ENCODE assay signal across 9 cellular contexts in the genomic region with DNA sequence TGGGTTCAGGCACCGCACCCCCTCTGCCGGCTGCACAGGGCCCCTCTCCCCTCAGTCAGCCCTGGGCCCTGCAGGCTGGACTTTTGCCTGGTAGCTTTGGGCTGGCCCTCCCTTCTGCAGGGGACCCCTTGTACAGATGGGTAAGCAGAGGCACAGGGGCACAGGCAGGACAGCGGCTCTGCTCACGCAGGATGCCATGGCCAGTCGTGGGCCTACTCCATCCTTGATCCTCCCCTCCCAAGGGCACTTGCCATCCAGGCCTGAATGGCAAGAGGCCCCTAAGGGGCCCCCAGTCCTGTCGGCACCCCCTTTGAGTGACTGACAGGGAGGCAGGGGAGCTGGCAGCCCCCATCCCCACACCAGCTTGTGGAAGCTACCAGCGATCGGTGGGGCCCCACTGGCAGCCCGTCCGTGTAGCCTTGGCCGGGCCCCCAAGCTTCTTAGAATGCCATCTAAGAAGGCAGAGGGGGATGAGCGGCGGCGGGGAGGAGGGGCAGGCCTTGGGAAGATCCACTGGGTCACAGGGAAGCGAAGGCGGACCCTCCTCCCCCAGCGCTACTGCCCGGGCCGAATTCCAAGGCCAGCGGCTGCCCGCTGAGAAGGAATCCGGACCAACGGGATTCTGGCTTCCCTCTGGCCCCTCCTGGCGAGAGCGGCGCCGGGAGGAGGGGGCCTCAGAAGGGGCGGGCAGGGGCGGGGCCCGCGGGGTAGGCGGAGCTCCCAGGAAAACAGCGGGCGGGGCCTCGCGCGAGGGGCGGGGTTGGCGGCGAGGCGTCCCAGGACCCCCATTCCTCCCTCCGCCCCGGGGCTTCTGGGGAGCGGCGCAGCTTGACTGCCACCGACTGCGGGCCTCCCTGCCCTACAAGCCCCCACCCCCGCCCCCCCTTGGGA. TPM values are rescaled to one million over a fixed set of nuclear protein-coding genes. Genes with fewer than 3 reads are reported as not detected.
DNase-seq lines count a peak whose midpoint lies in the region; ATAC-seq and TF ChIP-seq lines count a peak whose summit lies in the region.
"Had no signal": no experiment of that assay in that cellular context is flagged by ENCODE, and none has a peak within 500 bp of the region (broad histone marks: within the 10 kb centered on the region; RNA-seq: fewer than 3 reads in every experiment).

No MANE protein-coding gene starts in this region.

- DNase-seq in NCI-H146 (lab: John Stamatoyannopoulos, UW) (peak; percentile 65), NCI-H146 treated with DMSO at 0.1 percent for 48 hours (lab: John Stamatoyannopoulos, UW; ENCODE audit: unreplicated experiment) (no peak), esophagus squamous epithelium (lab: John Stamatoyannopoulos, UW) (no peak), middle frontal gyrus (ENCODE audit: extremely low spot score, low spot score) (peak; percentile 11), GM20000 (ENCODE audit: low spot score) (no peak)

- no peak for ATAC-seq in HG02973 (IDR thresholded peaks at IDR 0.05; ENCODE audit: unreplicated experiment)
- no peak for ATAC-seq in HG02678 (IDR thresholded peaks at IDR 0.05; ENCODE audit: unreplicated experiment)

- H3K36me3 ChIP-seq in esophagus squamous epithelium (no peaks in the 10 kb centered on the region), urinary bladder (ENCODE audit: insufficient read depth) (no peaks in the 10 kb centered on the region)

- no peak for TF ChIP-seq CTCF in esophagus squamous epithelium (IDR thresholded peaks at IDR 0.05)
- TF ChIP-seq CTCF in GM20000 (IDR thresholded peaks at IDR 0.05; ENCODE audit: extremely low read depth, missing control alignments) = no peak

- intact Hi-C loops in esophagus squamous epithelium (cut with DNase I) = no loop called here

- H3K4me1 ChIP-seq in esophagus squamous epithelium = peaks cover 0 to 25% (median 15%) of the 10 kb centered on the region in 3 donors
- peaks cover 3% of the 10 kb centered on the region for H3K4me1 ChIP-seq in urinary bladder (ENCODE audit: insufficient read depth)

- no peaks in the 10 kb centered on the region for H3K9me3 ChIP-seq in esophagus squamous epithelium

- TF ChIP-seq POLR2A in esophagus squamous epithelium (IDR thresholded peaks at IDR 0.05) = no peak

- H3K27me3 ChIP-seq in esophagus squamous epithelium = no peaks in the 10 kb centered on the region

- H3K27ac ChIP-seq in esophagus squamous epithelium (peak overlapping the region; percentile 45 to 83 (median 76)), urinary bladder (ENCODE audit: low read depth) (peak overlapping the region; percentile 83)
- H3K27ac ChIP-seq: HL-60 had no signal

- WGBS in esophagus squamous epithelium, 2 donors = 88% methylated on average over 3 of the region's 48 CpGs; no CpG with 5 or more reads in 1 of the 2 donors
- 9% methylated on average over 48 of the region's 48 CpGs for WGBS in urinary bladder

- H3K4me3 ChIP-seq in esophagus squamous epithelium = peak overlapping the region; percentile 13 to 67 (median 48)
- H3K4me3 ChIP-seq in urinary bladder (ENCODE audit: low read depth, low read length) = peak overlapping the region; percentile 46

RNA-seq across cellular contexts. Expression of gene CHKA, which starts 6.8 kb away (rescaled TPM):
- 10 to 100 TPM in 1 of 4 donors, 1 to 10 TPM in 3; 1.1 to 13.0 (median 4.2) TPM for total RNA-seq in esophagus squamous epithelium
- 26.2 TPM for total RNA-seq in urinary bladder
- 20.2 TPM for polyA plus RNA-seq in urinary bladder

Comparison
In these comparisons a context has a peak if more than half of its experiments do, and no peak if none do; other contexts are left out.
1. DNase-seq: peak in NCI-H146 (single experiment) and middle frontal gyrus (single experiment); none in NCI-H146 treated with DMSO at 0.1 percent for 48 hours (single experiment), esophagus squamous epithelium (single experiment) and GM20000 (single experiment).